Comparison of ENCODE assay signal across 26 cellular contexts in genomic region chr1:87156124-87156523, GRCh38.
"Had no signal": no experiment of that assay in that cellular context is flagged by ENCODE, and none has a peak within 500 bp of the region (broad histone marks: within the 10 kb centered on the region; RNA-seq: fewer than 3 reads in every experiment).

No MANE protein-coding gene starts in this region.

- H3K4me1 ChIP-seq: uterus had no signal

- H3K4me2 ChIP-seq: hepatocyte had no signal

- H3K9me3 ChIP-seq: heart right ventricle, left lung, lower lobe of right lung, ovary, right atrium auricular region, right lobe of liver, suprapubic skin, thoracic aorta, tibial artery, uterus had no signal

- H3K36me3 Mint-ChIP-seq: naive B cell; stimulated activated effector memory CD8-positive, alpha-beta T cell treated with anti-CD3 and anti-CD28 coated beads, Interleukin-12 subunit alpha, Interleukin-12 subunit beta, amount 100 ng/mL, for 72 hours; type B pancreatic cell had no signal

- H3K4me3 Mint-ChIP-seq: naive B cell; nephron; stimulated activated effector memory CD8-positive, alpha-beta T cell treated with anti-CD3 and anti-CD28 coated beads, Interleukin-12 subunit alpha, Interleukin-12 subunit beta, amount 100 ng/mL, for 72 hours; stimulated activated naive CD8-positive, alpha-beta T cell treated with anti-CD3 and anti-CD28 coated beads, Interleukin-15, Interleukin-2, amounts not matched to agents 100 ng/mL and 50 ng/mL, for 24 hours; type B pancreatic cell had no signal

- H3K9me3 Mint-ChIP-seq: naive B cell; nephron; stimulated activated effector memory CD8-positive, alpha-beta T cell treated with anti-CD3 and anti-CD28 coated beads, Interleukin-12 subunit alpha, Interleukin-12 subunit beta, amount 100 ng/mL, for 72 hours; stimulated activated naive CD8-positive, alpha-beta T cell treated with anti-CD3 and anti-CD28 coated beads, Interleukin-15, Interleukin-2, amounts not matched to agents 100 ng/mL and 50 ng/mL, for 24 hours; type B pancreatic cell had no signal

- ATAC-seq: heart right ventricle; left cardiac atrium; left lung; lower lobe of right lung; right lobe of liver; stimulated activated effector memory CD8-positive, alpha-beta T cell treated with anti-CD3 and anti-CD28 coated beads, Interleukin-12 subunit alpha, Interleukin-12 subunit beta, amount 100 ng/mL, for 72 hours had no signal

- DNase-seq: heart right ventricle; left cardiac atrium; left lung; lower lobe of right lung; mammary epithelial cell; mesenchymal stem cell; naive B cell; ovary; right lobe of liver; stimulated activated CD4-positive, alpha-beta T cell treated with anti-CD3 and anti-CD28 coated beads, Interleukin-12 subunit alpha, Interleukin-12 subunit beta, amount 100 ng/mL, for 4 hours; stimulated activated CD4-positive, alpha-beta T cell treated with anti-CD3 and anti-CD28 coated beads, Interleukin-15, amount 100 ng/mL, for 24 hours; stimulated activated CD4-positive, alpha-beta T cell treated with anti-CD3 and anti-CD28 coated beads, Interleukin-2, amount 100 ng/mL, for 24 hours; stimulated activated CD4-positive, alpha-beta T cell treated with anti-CD3 and anti-CD28 coated beads, Interleukin-4, amount 100 ng/mL, for 1 hour; stimulated activated naive CD4-positive, alpha-beta T cell; tibial artery; uterus had no signal

- H3K27ac Mint-ChIP-seq: naive B cell; progenitor cell of endocrine pancreas; stimulated activated effector memory CD8-positive, alpha-beta T cell treated with anti-CD3 and anti-CD28 coated beads, Interleukin-12 subunit alpha, Interleukin-12 subunit beta, amount 100 ng/mL, for 72 hours; stimulated activated naive CD8-positive, alpha-beta T cell treated with anti-CD3 and anti-CD28 coated beads, Interleukin-15, Interleukin-2, amounts not matched to agents 100 ng/mL and 50 ng/mL, for 24 hours; type B pancreatic cell had no signal

- H3K27me3 ChIP-seq: heart right ventricle, hepatocyte, ovary, right atrium auricular region, right lobe of liver, suprapubic skin, uterus had no signal

- H3K36me3 ChIP-seq: heart right ventricle, left lung, lower lobe of right lung, ovary, right atrium auricular region, right lobe of liver, suprapubic skin, thoracic aorta, tibial artery, uterus had no signal

- H3K27ac ChIP-seq: hepatocyte, left lung, lower lobe of right lung, ovary, right atrium auricular region, right lobe of liver, skin epidermis, suprapubic skin, thoracic aorta, tibial artery, uterus had no signal

- H3K4me3 ChIP-seq: heart right ventricle, hepatocyte, left lung, lower lobe of right lung, ovary, right atrium auricular region, right lobe of liver, skin epidermis, suprapubic skin, thoracic aorta, tibial artery, uterus had no signal
